Comparison of ENCODE assay signal across 21 cellular contexts in the genomic region with DNA sequence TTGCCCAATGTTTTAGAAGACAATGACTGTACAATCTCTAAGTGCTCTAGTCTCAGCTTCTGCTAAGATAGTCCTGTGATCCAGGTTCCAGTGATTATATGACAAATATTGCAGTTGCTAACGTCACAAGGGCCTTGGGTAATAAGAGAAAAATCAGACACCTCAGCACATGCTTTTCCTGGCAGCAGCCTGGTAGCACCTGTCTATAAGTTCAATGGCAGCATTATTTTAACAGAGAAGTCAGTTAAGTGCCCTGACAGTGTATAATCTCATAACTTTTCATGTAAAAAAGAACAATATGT.
"Had no signal": no experiment of that assay in that cellular context is flagged by ENCODE, and none has a peak within 500 bp of the region (broad histone marks: within the 10 kb centered on the region; RNA-seq: fewer than 3 reads in every experiment).

No MANE protein-coding gene starts in this region.

- FAIRE-seq: pancreas had no signal

- H3K9me3 ChIP-seq: breast epithelium, colonic mucosa, esophagus squamous epithelium, heart right ventricle, pancreas, psoas muscle, right atrium auricular region, suprapubic skin, transverse colon, uterus had no signal

- H3K27me3 ChIP-seq: breast epithelium, colonic mucosa, esophagus squamous epithelium, heart right ventricle, pancreas, right atrium auricular region, suprapubic skin, transverse colon, uterus had no signal

- DNase-seq: activated CD4-positive, alpha-beta memory T cell treated with anti-CD3 and anti-CD28 coated beads for 36 hours; activated CD4-positive, alpha-beta T cell treated with anti-CD3 and anti-CD28 coated beads for 48 hours; activated naive CD4-positive, alpha-beta T cell treated with Interleukin-2 at 50 U/mL for 16 hours; activated naive CD8-positive, alpha-beta T cell treated with anti-CD3 and anti-CD28 coated beads for 36 hours; activated T-cell treated with anti-CD3 and anti-CD28 coated beads, Interleukin-2, amount 50 U/mL, for 48 hours; amniotic stem cell; colonic mucosa; endodermal cell; esophagus squamous epithelium; heart right ventricle; islet precursor cell; left cardiac atrium; nephron progenitor cell; pancreas; psoas muscle; stimulated activated CD4-positive, alpha-beta T cell treated with anti-CD3 and anti-CD28 coated beads, Interleukin-4, amount 100 ng/mL, for 4 hours; transverse colon; uterus had no signal

- H3K27ac ChIP-seq: breast epithelium, colonic mucosa, esophagus squamous epithelium, heart right ventricle, pancreas, psoas muscle, right atrium auricular region, suprapubic skin, transverse colon, uterus had no signal

- H3K4me3 ChIP-seq: breast epithelium, colonic mucosa, esophagus squamous epithelium, heart right ventricle, pancreas, psoas muscle, right atrium auricular region, suprapubic skin, transverse colon, uterus had no signal

- H3K4me1 ChIP-seq: breast epithelium, colonic mucosa, psoas muscle, right atrium auricular region, uterus had no signal

- H3K36me3 ChIP-seq: breast epithelium, colonic mucosa, heart right ventricle, pancreas, right atrium auricular region, suprapubic skin, transverse colon, uterus had no signal
